In genomic region chr1:156115514-156116374, GRCh38 we compare ENCODE assay signal across 9 cellular contexts. TPM values are rescaled to one million over a fixed set of nuclear protein-coding genes. Genes with fewer than 3 reads are reported as not detected.
A peak's percentile ranks its signal among the peaks of the same experiment; 100 is the strongest.
DNase-seq lines count a peak whose midpoint lies in the region; ATAC-seq and TF ChIP-seq lines count a peak whose summit lies in the region.
"Had no signal": no experiment of that assay in that cellular context is flagged by ENCODE, and none has a peak within 500 bp of the region (broad histone marks: within the 10 kb centered on the region; RNA-seq: fewer than 3 reads in every experiment).

No MANE protein-coding gene starts in this region.

- no peaks in the 10 kb centered on the region for H3K9me3 Mint-ChIP-seq in progenitor cell of endocrine pancreas (ENCODE audit: low read depth)

- H3K27me3 Mint-ChIP-seq in progenitor cell of endocrine pancreas, result peaks cover 8% of the 10 kb centered on the region

- no peak for ATAC-seq in GM19023 (IDR thresholded peaks at IDR 0.05; ENCODE audit: unreplicated experiment)

- H3K27ac Mint-ChIP-seq in progenitor cell of endocrine pancreas, result no peak overlapping the region

- H3K4me3 Mint-ChIP-seq in progenitor cell of endocrine pancreas (ENCODE audit: low read depth), result peak overlapping the region; percentile 71

- peaks cover 18% of the 10 kb centered on the region for H3K4me1 Mint-ChIP-seq in progenitor cell of endocrine pancreas (ENCODE audit: low read depth)

- peaks cover 14% of the 10 kb centered on the region for H3K36me3 Mint-ChIP-seq in progenitor cell of endocrine pancreas (ENCODE audit: insufficient read depth)

- TF ChIP-seq CTCF in right atrium auricular region (IDR thresholded peaks at IDR 0.05), result no peak
- TF ChIP-seq CTCF in progenitor cell of endocrine pancreas (IDR thresholded peaks at IDR 0.05; ENCODE audit: unreplicated experiment), result no peak

- H3K27me3 ChIP-seq in adipocyte (replicated peaks; ENCODE audit: control insufficient read depth, insufficient read depth, low read length) (no peaks in the 10 kb centered on the region), right atrium auricular region (no peaks in the 10 kb centered on the region)

- H3K9me3 ChIP-seq in adipocyte (ENCODE audit: control insufficient read depth, low read length) (no peaks in the 10 kb centered on the region), right atrium auricular region (no peaks in the 10 kb centered on the region)

- no peak; the same call in 1 of the 2 replicates for TF ChIP-seq EP300 in Ishikawa (IDR thresholded peaks at IDR 0.05; ENCODE audit: borderline replicate concordance)

- peak overlapping the region; percentile 97 to 100 for H3K27ac ChIP-seq in right atrium auricular region

- peak overlapping the region; percentile 100 for H3K9ac ChIP-seq in adipocyte (ENCODE audit: low read length)

- TF ChIP-seq RAD21 in Ishikawa (IDR thresholded peaks at IDR 0.05; ENCODE audit: low read depth), result no peak

- DNase-seq in COLO829 (ENCODE audit: low spot score) (peak; percentile 79), adipocyte (ENCODE audit: low read depth) (peak; percentile 79), right atrium auricular region (ENCODE audit: low spot score) (peak; percentile 70), progenitor cell of endocrine pancreas (ENCODE audit: low spot score, unreplicated experiment) (no peak), DMS153 (lab: John Stamatoyannopoulos, UW) (no peak), SKM-1 treated with dmso at 0.1 percent for 144 hours (lab: John Stamatoyannopoulos, UW; ENCODE audit: unreplicated experiment) (no peak)

- H3K4me3 ChIP-seq in adipocyte (ENCODE audit: low read length), result peak overlapping the region; percentile 90
- peak overlapping the region; percentile 89 to 97 for H3K4me3 ChIP-seq in right atrium auricular region

- H3K4me1 ChIP-seq in adipocyte (ENCODE audit: control insufficient read depth, insufficient read depth, low read length) (peaks cover 50% of the 10 kb centered on the region), right atrium auricular region (peaks cover 0 to 76% of the 10 kb centered on the region in 2 donors)

- peaks cover 10% of the 10 kb centered on the region for H3K36me3 ChIP-seq in adipocyte (ENCODE audit: control insufficient read depth, insufficient read depth, low read length, severe bottlenecking)
- H3K36me3 ChIP-seq in right atrium auricular region, result peaks cover 5% of the 10 kb centered on the region

TF ChIP-seq in Ishikawa, 13 proteins besides CTCF, POLR2A, EP300 and RAD21:
- TF ChIP-seq MAX (IDR thresholded peaks at IDR 0.05), result no peak
- no peak for TF ChIP-seq CREB1 (IDR thresholded peaks at IDR 0.05; ENCODE audit: low read depth)
- no peak for TF ChIP-seq CEBPB (IDR thresholded peaks at IDR 0.05)
- no peak for TF ChIP-seq ZBTB7A (IDR thresholded peaks at IDR 0.05; ENCODE audit: low read depth)
- peak; percentile 69 for TF ChIP-seq NFIC (IDR thresholded peaks at IDR 0.05)
- TF ChIP-seq TEAD4 (IDR thresholded peaks at IDR 0.05), result peak; percentile 94
- TF ChIP-seq TAF1 (IDR thresholded peaks at IDR 0.05; ENCODE audit: low read depth), result no peak
- TF ChIP-seq TCF12 (IDR thresholded peaks at IDR 0.05; ENCODE audit: low read depth), result no peak
- no peak for TF ChIP-seq FOXM1 (IDR thresholded peaks at IDR 0.05; ENCODE audit: borderline replicate concordance, low read depth)
- TF ChIP-seq USF1 (IDR thresholded peaks at IDR 0.05), result no peak
- no peak for TF ChIP-seq YY1 (IDR thresholded peaks at IDR 0.05; ENCODE audit: low read depth)
- no peak for TF ChIP-seq REST (IDR thresholded peaks at IDR 0.05; ENCODE audit: low read depth)
- no peak for TF ChIP-seq EGR1 (IDR thresholded peaks at IDR 0.05)

RNA-seq across cellular contexts. Expression of gene LMNA, which starts 1.2 kb away (rescaled TPM):
- 100 to 1,000 TPM; 258 to 273 TPM for total RNA-seq in right atrium auricular region
- total RNA-seq in progenitor cell of endocrine pancreas, result 83.5 and 92.7 TPM in 2 replicates

RNA-seq across cellular contexts. Expression of gene MEX3A, which starts 33.5 kb away (rescaled TPM):
- total RNA-seq in right atrium auricular region (under 1 TPM; 0.15 to 0.47 TPM), progenitor cell of endocrine pancreas (112 and 113 TPM in 2 replicates)
- total RNA-seq: T-helper 1 cell treated with Interleukin-12 subunit alpha and Interleukin-12 subunit beta and Interleukin-4 antibody, amounts not matched to agents 30 ng/mL and 1 ng/mL, for 36 hours had no signal

RNA-seq across cellular contexts. Expression of gene SEMA4A, which starts 37.6 kb away (rescaled TPM):
- total RNA-seq in right atrium auricular region (1 to 10 TPM; 2.0 to 4.2 TPM), progenitor cell of endocrine pancreas (2.1 and 3.7 TPM in 2 replicates)

RNA-seq across cellular contexts. Expression of gene RAB25, which starts 54.8 kb away (rescaled TPM):
- total RNA-seq in right atrium auricular region (under 1 TPM in 1 of 2 donors, not detected in 1; 0.98 TPM), progenitor cell of endocrine pancreas (93.8 and 99.1 TPM in 2 replicates)
- total RNA-seq: T-helper 1 cell treated with Interleukin-12 subunit alpha and Interleukin-12 subunit beta and Interleukin-4 antibody, amounts not matched to agents 30 ng/mL and 1 ng/mL, for 36 hours had no signal

Comparison
In these comparisons a context has a peak if more than half of its experiments do, and no peak if none do; other contexts are left out.
1. DNase-seq: peak in COLO829 (single experiment), adipocyte (single experiment) and right atrium auricular region (single experiment); none in progenitor cell of endocrine pancreas (single experiment), DMS153 (single experiment) and SKM-1 treated with dmso at 0.1 percent for 144 hours (single experiment).
2. RNA of gene MEX3A, which starts 33.5 kb away (total RNA-seq): 112 to 113 TPM in progenitor cell of endocrine pancreas; 0.15 to 0.47 TPM in right atrium auricular region; every median in the first group is over 10 times any median in the second.